Comparison of ENCODE assay signal across 8 cellular contexts in genomic region chr6:28218312-28219248, GRCh38. TPM values are rescaled to one million over a fixed set of nuclear protein-coding genes. Genes with fewer than 3 reads are reported as not detected.
DNase-seq lines count a peak whose midpoint lies in the region; ATAC-seq and TF ChIP-seq lines count a peak whose summit lies in the region.

No MANE protein-coding gene starts in this region.

- DNase-seq in CD8-positive, alpha-beta T cell: peak in 1 of 7 experiments; percentile 22
- DNase-seq in NOMO-1 treated with dmso at 0.1 percent for 144 hours (lab: John Stamatoyannopoulos, UW; ENCODE audit: unreplicated experiment): peak; percentile 29
- peak; percentile 84 for DNase-seq in astrocyte of the hippocampus (ENCODE audit: low read depth, low spot score)
- peak in 47 of 51 donors; percentile 6 to 77 (median 42) for DNase-seq in hypothalamus (lab: John Stamatoyannopoulos, UW)
- DNase-seq in pulmonary artery endothelial cell (ENCODE audit: low read depth, low spot score): peak; percentile 17

- H3K36me3 ChIP-seq in CD8-positive, alpha-beta T cell (ENCODE audit: insufficient read depth, low read length): no peaks in the 10 kb centered on the region

- POLR2A ChIA-PET in CD8-positive, alpha-beta T cell (lab: Charles Lee): interaction anchor here (1.3 kb wide), 1 partner anchor 14 kb away, joined by 3 read pairs; no protein-coding TSS in a partner anchor

- peak overlapping the region; percentile 34 for H3K4me3 ChIP-seq in CD8-positive, alpha-beta T cell (ENCODE audit: low read depth, low read length)

- H3K9me3 ChIP-seq in CD8-positive, alpha-beta T cell (ENCODE audit: low read length): no peaks in the 10 kb centered on the region

- H3K27me3 ChIP-seq in CD8-positive, alpha-beta T cell (ENCODE audit: insufficient read depth, low read length): peaks cover 13% of the 10 kb centered on the region

- peaks cover 4% of the 10 kb centered on the region for H3K4me1 Mint-ChIP-seq in CD8-positive, alpha-beta T cell (ENCODE audit: low read depth)

- CTCF ChIA-PET in CD8-positive, alpha-beta T cell (lab: Charles Lee): interaction anchor here (1.0 to 1.1 kb wide), 2 partner anchors 28 to 150 kb away, joined by 3 read pairs; no protein-coding TSS in a partner anchor

- no peaks in the 10 kb centered on the region for H3K4me1 ChIP-seq in CD8-positive, alpha-beta T cell (ENCODE audit: insufficient read depth, low read length)

- peaks cover 78% of the 10 kb centered on the region for H3K27me3 Mint-ChIP-seq in CD8-positive, alpha-beta T cell (ENCODE audit: low read depth)

- no peak for TF ChIP-seq CTCF in CD8-positive, alpha-beta T cell (IDR thresholded peaks at IDR 0.05)

- peak overlapping the region; percentile 79 for H3K4me3 Mint-ChIP-seq in CD8-positive, alpha-beta T cell

- no peak overlapping the region for H3K27ac Mint-ChIP-seq in CD8-positive, alpha-beta T cell

- ATAC-seq in CD8-positive, alpha-beta T cell: peak; percentile 42
- ATAC-seq in GM18907 (IDR thresholded peaks at IDR 0.05; ENCODE audit: unreplicated experiment): peak; percentile 55
- ATAC-seq in HG03460 (IDR thresholded peaks at IDR 0.05; ENCODE audit: unreplicated experiment): peak; percentile 81
- ATAC-seq in HG02981 (IDR thresholded peaks at IDR 0.05; ENCODE audit: unreplicated experiment): no peak

- no peak overlapping the region for H3K27ac ChIP-seq in CD8-positive, alpha-beta T cell (ENCODE audit: low read depth, low read length)

- H3K9me3 Mint-ChIP-seq in CD8-positive, alpha-beta T cell: no peaks in the 10 kb centered on the region

- intact Hi-C loops in CD8-positive, alpha-beta T cell (cut with DNase I, micrococcal nuclease): no loop called here

- no peaks in the 10 kb centered on the region for H3K36me3 Mint-ChIP-seq in CD8-positive, alpha-beta T cell

RNA-seq across cellular contexts. Expression of gene ZSCAN9, which starts 6.5 kb away (rescaled TPM):
- total RNA-seq in CD8-positive, alpha-beta T cell: 1 to 10 TPM; 2.1 to 3.0 TPM
- 11.6 and 13.5 TPM in 2 replicates for total RNA-seq in pulmonary artery endothelial cell

RNA-seq across cellular contexts. Expression of gene ZKSCAN4, which starts 33.5 kb away (rescaled TPM):
- total RNA-seq in CD8-positive, alpha-beta T cell: 1 to 10 TPM; 1.4 TPM
- total RNA-seq in pulmonary artery endothelial cell: 5.6 and 5.7 TPM in 2 replicates

RNA-seq across cellular contexts. Expression of gene NKAPL, which starts 40.5 kb away (rescaled TPM):
- not detected for total RNA-seq in CD8-positive, alpha-beta T cell
- total RNA-seq in pulmonary artery endothelial cell: 0.59 and 1.2 TPM in 2 replicates

RNA-seq across cellular contexts. Expression of gene ZSCAN26, which starts 48.4 kb away (rescaled TPM):
- 10 to 100 TPM; 11.1 to 14.7 TPM for total RNA-seq in CD8-positive, alpha-beta T cell
- 8.9 and 18.5 TPM in 2 replicates for total RNA-seq in pulmonary artery endothelial cell
